ENCODE assay signal across 36 cellular contexts in genomic region chr4:73899321-73899720, GRCh38. TPM values are rescaled to one million over a fixed set of nuclear protein-coding genes. Genes with fewer than 3 reads are reported as not detected.
"Had no signal": no experiment of that assay in that cellular context is flagged by ENCODE, and none has a peak within 500 bp of the region (broad histone marks: within the 10 kb centered on the region; RNA-seq: fewer than 3 reads in every experiment).

No MANE protein-coding gene starts in this region.

- H3K4me1 ChIP-seq: breast epithelium had no signal

- ATAC-seq: activated CD8-positive, alpha-beta T cell treated with anti-CD3 and anti-CD28 coated beads for 36 hours; activated naive CD4-positive, alpha-beta T cell treated with anti-CD3 and anti-CD28 coated beads, Interleukin-2, amount 50 U/mL, for 72 hours; activated T-cell treated with anti-CD3 and anti-CD28 coated beads, Interleukin-2, amount 50 U/mL, for 4 hours; activated T-cell treated with anti-CD3 and anti-CD28 coated beads, Interleukin-2, amount 50 U/mL, for 72 hours; activated T-helper 17 cell treated with anti-CD3 and anti-CD28 coated beads, Interleukin-2, amount 50 U/mL, for 72 hours; body of pancreas had no signal

- H3K36me3 ChIP-seq: adrenal gland, brain microvascular endothelial cell, breast epithelium had no signal

- DNase-seq: activated B cell treated with CpG ODN at 0.5 μM for 24 hours; activated CD4-positive, alpha-beta memory T cell treated with anti-CD3 and anti-CD28 coated beads for 36 hours; activated CD4-positive, alpha-beta T cell treated with anti-CD3 and anti-CD28 coated beads for 4 hours; activated CD4-positive, alpha-beta T cell treated with anti-CD3 and anti-CD28 coated beads, Interleukin-2, amount 10 ng/mL, durations not matched to agents 24 days and 14 days; activated CD4-positive, alpha-beta T cell treated with anti-CD3 and anti-CD28 coated beads, Interleukin-2, amount 50 U/mL, for 1 hour; activated CD4-positive, alpha-beta T cell treated with anti-CD3 and anti-CD28 coated beads, Interleukin-2, amount 50 U/mL, for 4 hours; activated CD4-positive, CD25-positive, alpha-beta regulatory T cell treated with anti-CD3 and anti-CD28 coated beads, Interleukin-2, amount 50 U/mL, for 72 hours; activated CD8-positive, alpha-beta memory T cell treated with anti-CD3 and anti-CD28 coated beads, Interleukin-2, amount 50 U/mL, for 4 hours; activated CD8-positive, alpha-beta T cell treated with anti-CD3 and anti-CD28 coated beads for 36 hours; activated effector memory CD4-positive, alpha-beta T cell treated with anti-CD3 and anti-CD28 coated beads, Interleukin-2, amount 50 U/mL, for 16 hours; activated gamma-delta T cell treated with Interleukin-2 at 50 U/mL for 16 hours; activated naive CD4-positive, alpha-beta T cell; activated naive CD4-positive, alpha-beta T cell treated with anti-CD3 and anti-CD28 coated beads for 36 hours; activated naive CD4-positive, alpha-beta T cell treated with anti-CD3 and anti-CD28 coated beads, Interleukin-2, amount 50 U/mL, for 16 hours; activated naive CD8-positive, alpha-beta T cell treated with anti-CD3 and anti-CD28 coated beads for 36 hours; activated T-cell treated with anti-CD3 and anti-CD28 coated beads for 4 hours; activated T-cell treated with anti-CD3 and anti-CD28 coated beads, Interleukin-2, amount 50 U/mL, for 1 hour; activated T-cell treated with anti-CD3 and anti-CD28 coated beads, Interleukin-2, amount 50 U/mL, for 4 hours; activated T-cell treated with anti-CD3 and anti-CD28 coated beads, Interleukin-2, amount 50 U/mL, for 72 hours; adrenal gland; amniotic stem cell; aorta; body of pancreas; brain microvascular endothelial cell; central memory CD4-positive, alpha-beta T cell; T-helper 1 cell; T-helper 2 cell; T-helper 9 cell had no signal

- H3K9me3 ChIP-seq: adrenal gland, body of pancreas, breast epithelium had no signal

- H3K4me3 ChIP-seq: adrenal gland, body of pancreas, breast epithelium had no signal

- H3K27ac ChIP-seq: adrenal gland, body of pancreas, brain microvascular endothelial cell, breast epithelium had no signal

- H3K27me3 ChIP-seq: adrenal gland, body of pancreas, brain microvascular endothelial cell, breast epithelium had no signal

RNA-seq across cellular contexts. Expression of gene CXCL1, which starts 30.1 kb away (rescaled TPM):
- total RNA-seq: activated B cell treated with CpG ODN at 0.5 μM for 24 hours; activated CD4-positive, alpha-beta memory T cell treated with anti-CD3 and anti-CD28 coated beads for 36 hours; activated CD4-positive, alpha-beta T cell treated with anti-CD3 and anti-CD28 coated beads, Interleukin-2, amount 10 ng/mL, durations not matched to agents 24 days and 14 days; activated CD8-positive, alpha-beta memory T cell treated with anti-CD3 and anti-CD28 coated beads for 36 hours; activated CD8-positive, alpha-beta T cell treated with anti-CD3 and anti-CD28 coated beads for 36 hours; activated naive CD4-positive, alpha-beta T cell treated with anti-CD3 and anti-CD28 coated beads for 36 hours; activated naive CD4-positive, alpha-beta T cell treated with anti-CD3 and anti-CD28 coated beads, Interleukin-2, amount 50 U/mL, for 72 hours; activated naive CD8-positive, alpha-beta T cell treated with anti-CD3 and anti-CD28 coated beads for 36 hours; activated T-cell treated with anti-CD3 and anti-CD28 coated beads, Interleukin-2, amount 50 U/mL, for 4 hours; activated T-cell treated with anti-CD3 and anti-CD28 coated beads, Interleukin-2, amount 50 U/mL, for 72 hours; activated T-helper 1 cell treated with anti-CD3 and anti-CD28 coated beads, Interleukin-12 subunit alpha, Interleukin-12 subunit beta, Interleukin-2, Interleukin-4 antibody, amounts not matched to agents 30 ng/mL and 10 ng/mL and 1 ng/mL, durations not matched to agents 14 hours and 24 hours and 36 hours; activated T-helper 17 cell treated with anti-CD3 and anti-CD28 coated beads, Interleukin-2, amount 50 U/mL, for 72 hours had no signal

RNA-seq across cellular contexts. Expression of gene PF4V1, which starts 46.2 kb away (rescaled TPM):
- total RNA-seq: activated B cell treated with CpG ODN at 0.5 μM for 24 hours; activated CD4-positive, alpha-beta memory T cell treated with anti-CD3 and anti-CD28 coated beads for 36 hours; activated CD4-positive, alpha-beta T cell treated with anti-CD3 and anti-CD28 coated beads, Interleukin-2, amount 10 ng/mL, durations not matched to agents 24 days and 14 days; activated CD8-positive, alpha-beta memory T cell treated with anti-CD3 and anti-CD28 coated beads for 36 hours; activated CD8-positive, alpha-beta T cell treated with anti-CD3 and anti-CD28 coated beads for 36 hours; activated naive CD4-positive, alpha-beta T cell treated with anti-CD3 and anti-CD28 coated beads for 36 hours; activated naive CD4-positive, alpha-beta T cell treated with anti-CD3 and anti-CD28 coated beads, Interleukin-2, amount 50 U/mL, for 72 hours; activated naive CD8-positive, alpha-beta T cell treated with anti-CD3 and anti-CD28 coated beads for 36 hours; activated T-cell treated with anti-CD3 and anti-CD28 coated beads, Interleukin-2, amount 50 U/mL, for 4 hours; activated T-cell treated with anti-CD3 and anti-CD28 coated beads, Interleukin-2, amount 50 U/mL, for 72 hours; activated T-helper 1 cell treated with anti-CD3 and anti-CD28 coated beads, Interleukin-12 subunit alpha, Interleukin-12 subunit beta, Interleukin-2, Interleukin-4 antibody, amounts not matched to agents 30 ng/mL and 10 ng/mL and 1 ng/mL, durations not matched to agents 14 hours and 24 hours and 36 hours; activated T-helper 17 cell treated with anti-CD3 and anti-CD28 coated beads, Interleukin-2, amount 50 U/mL, for 72 hours; adrenal gland; astrocyte; body of pancreas; breast epithelium; cardiac septum; cerebellum had no signal
